ENCODE assay signal across 10 cellular contexts in genomic region chr17:39757931-39758873, GRCh38. TPM values are rescaled to one million over a fixed set of nuclear protein-coding genes. Genes with fewer than 3 reads are reported as not detected.
DNase-seq lines count a peak whose midpoint lies in the region; ATAC-seq and FAIRE-seq lines count a peak whose summit lies in the region.
"Had no signal": no experiment of that assay in that cellular context is flagged by ENCODE, and none has a peak within 500 bp of the region (broad histone marks: within the 10 kb centered on the region; RNA-seq: fewer than 3 reads in every experiment).

No MANE protein-coding gene starts in this region.

- peaks cover 2% of the 10 kb centered on the region for H3K36me3 Mint-ChIP-seq in T-helper 17 cell (ENCODE audit: low read depth)
- H3K36me3 Mint-ChIP-seq in activated naive CD4-positive, alpha-beta T cell treated with anti-CD3 and anti-CD28 coated beads, Interleukin-2, amount 50 U/mL, for 72 hours, result peaks cover 4 to 21% of the 10 kb centered on the region in 2 donors

- H3K27ac Mint-ChIP-seq in T-helper 17 cell, result peak overlapping the region; percentile 97
- peak overlapping the region; percentile 76 to 85 for H3K27ac Mint-ChIP-seq in activated naive CD4-positive, alpha-beta T cell treated with anti-CD3 and anti-CD28 coated beads, Interleukin-2, amount 50 U/mL, for 72 hours

- H3K9me3 Mint-ChIP-seq in activated naive CD4-positive, alpha-beta T cell treated with anti-CD3 and anti-CD28 coated beads, Interleukin-2, amount 50 U/mL, for 72 hours, result no peaks in the 10 kb centered on the region

- H3K27me3 Mint-ChIP-seq in T-helper 17 cell, result no peaks in the 10 kb centered on the region

- no peak for FAIRE-seq in GM19239 (lab: Jason Lieb, UNC)

- H3K4me3 Mint-ChIP-seq in T-helper 17 cell, result peak overlapping the region; percentile 52

- no peaks in the 10 kb centered on the region for H3K9me3 ChIP-seq in T-helper 17 cell (ENCODE audit: control insufficient read depth, low read length, poor library complexity, severe bottlenecking)

- DNase-seq in T-helper 17 cell, result peak in 1 of 3 donors; percentile 50
- peak; percentile 48 to 82 for DNase-seq in activated naive CD4-positive, alpha-beta T cell treated with anti-CD3 and anti-CD28 coated beads, Interleukin-2, amount 50 U/mL, for 72 hours (ENCODE audit: low spot score in 2 of 2)
- peak; percentile 33 to 34 for DNase-seq in stimulated activated CD8-positive, alpha-beta memory T cell treated with anti-CD3 and anti-CD28 coated beads, Interleukin-15, amount 100 ng/mL, for 4 hours (ENCODE audit: low read depth in 2 of 2)
- DNase-seq in cortex of kidney (lab: John Stamatoyannopoulos, UW), result no peak
- DNase-seq in GM19239 (ENCODE audit: insufficient read length, low spot score), result no peak
- DNase-seq: foreskin fibroblast, NCI-H446 treated with DMSO at 0.1 percent for 48 hours had no signal

- ATAC-seq in GM21423 (IDR thresholded peaks at IDR 0.05; ENCODE audit: unreplicated experiment), result peak; percentile 13
- no peak for ATAC-seq in T-helper 17 cell
- peak; percentile 41 to 50 for ATAC-seq in activated naive CD4-positive, alpha-beta T cell treated with anti-CD3 and anti-CD28 coated beads, Interleukin-2, amount 50 U/mL, for 72 hours
- no peak for ATAC-seq in HG03175 (IDR thresholded peaks at IDR 0.05; ENCODE audit: unreplicated experiment)
- ATAC-seq in GM21515 (IDR thresholded peaks at IDR 0.05; ENCODE audit: unreplicated experiment), result no peak

- peaks cover 48% of the 10 kb centered on the region for H3K4me1 Mint-ChIP-seq in T-helper 17 cell

RNA-seq across cellular contexts. Expression of gene GRB7, which starts 20.5 kb away (rescaled TPM):
- total RNA-seq in T-helper 17 cell, result not detected
- 1 to 10 TPM; 3.1 to 3.9 TPM for total RNA-seq in activated naive CD4-positive, alpha-beta T cell treated with anti-CD3 and anti-CD28 coated beads, Interleukin-2, amount 50 U/mL, for 72 hours

RNA-seq across cellular contexts. Expression of gene MIEN1, which starts 27.9 kb away (rescaled TPM):
- total RNA-seq in T-helper 17 cell, result 10 to 100 TPM; 36.9 to 41.8 TPM
- 10 to 100 TPM; 32.2 to 41.1 TPM for total RNA-seq in activated naive CD4-positive, alpha-beta T cell treated with anti-CD3 and anti-CD28 coated beads, Interleukin-2, amount 50 U/mL, for 72 hours

RNA-seq across cellular contexts. Expression of gene ERBB2, which starts 58.3 kb away (rescaled TPM):
- total RNA-seq in T-helper 17 cell, result 1 to 10 TPM; 1.3 to 3.5 TPM
- total RNA-seq in activated naive CD4-positive, alpha-beta T cell treated with anti-CD3 and anti-CD28 coated beads, Interleukin-2, amount 50 U/mL, for 72 hours, result 1 to 10 TPM; 3.2 to 7.8 TPM

Comparison
In these comparisons a context has a peak if more than half of its experiments do, and no peak if none do; other contexts are left out.
1. ATAC-seq: peak in GM21423 (single experiment) and activated naive CD4-positive, alpha-beta T cell treated with anti-CD3 and anti-CD28 coated beads, Interleukin-2, amount 50 U/mL, for 72 hours (2 of 2); none in T-helper 17 cell (single experiment), HG03175 (single experiment) and GM21515 (single experiment).
2. DNase-seq: peak in activated naive CD4-positive, alpha-beta T cell treated with anti-CD3 and anti-CD28 coated beads, Interleukin-2, amount 50 U/mL, for 72 hours (2 of 2) and stimulated activated CD8-positive, alpha-beta memory T cell treated with anti-CD3 and anti-CD28 coated beads, Interleukin-15, amount 100 ng/mL, for 4 hours (2 of 2); none in cortex of kidney (single experiment) and GM19239 (single experiment).
3. RNA of gene GRB7, which starts 20.5 kb away (total RNA-seq): 3.1 to 3.9 TPM in activated naive CD4-positive, alpha-beta T cell treated with anti-CD3 and anti-CD28 coated beads, Interleukin-2, amount 50 U/mL, for 72 hours; not detected in T-helper 17 cell; every median in the first group is over 4 times any median in the second.